1 cellular context compared by ENCODE assay signal in genomic region chr19:6970478-6970877, GRCh38.
TF ChIP-seq lines count a peak whose summit lies in the region.

No MANE protein-coding gene starts in this region.

TF ChIP-seq in GM12878, 131 proteins besides CTCF, POLR2A, EP300 and RAD21 (continued from another document):
- TF ChIP-seq CUX1 (IDR thresholded peaks at IDR 0.05; ENCODE audit: insufficient replicate concordance, low read depth, low read length): no peak
- no peak for TF ChIP-seq BHLHE40 (IDR thresholded peaks at IDR 0.05; ENCODE audit: borderline replicate concordance in 1 of 2, low read depth in 2 of 2, low read length in 1 of 2)
- TF ChIP-seq ESRRA (IDR thresholded peaks at IDR 0.05; ENCODE audit: low read length): no peak
- no peak for TF ChIP-seq YBX1 (IDR thresholded peaks at IDR 0.05)
- 0 out of 2 replicates have a peak, but pooled peaks have one; percentile 23 for TF ChIP-seq RAD51 (IDR thresholded peaks at IDR 0.05)
- TF ChIP-seq POU2F2 (IDR thresholded peaks at IDR 0.05; ENCODE audit: borderline replicate concordance, low read depth, low read length): no peak
- TF ChIP-seq NR2C1 (IDR thresholded peaks at IDR 0.05): no peak
- peak; percentile 36 for TF ChIP-seq USF1 (IDR thresholded peaks at IDR 0.05; ENCODE audit: borderline replicate concordance, extremely low read length, insufficient read depth, low read depth, low read length)
- TF ChIP-seq CEBPZ (IDR thresholded peaks at IDR 0.05; ENCODE audit: low read depth, low read length): no peak
- no peak for TF ChIP-seq SIN3A (IDR thresholded peaks at IDR 0.05; ENCODE audit: low read depth, low read length)
- no peak for TF ChIP-seq REST (IDR thresholded peaks at IDR 0.05; ENCODE audit: low read depth, low read length)
- TF ChIP-seq SPI1 (IDR thresholded peaks at IDR 0.05; ENCODE audit: borderline replicate concordance, insufficient read depth, low read depth, low read length): peak; percentile 44; the same call in 1 of the 2 replicates
- no peak for TF ChIP-seq IRF4 (IDR thresholded peaks at IDR 0.05; ENCODE audit: low read depth, low read length)
- TF ChIP-seq MYB (IDR thresholded peaks at IDR 0.05; ENCODE audit: borderline replicate concordance, low read depth, low read length): no peak
- no peak for TF ChIP-seq ZNF592 (IDR thresholded peaks at IDR 0.05)
- TF ChIP-seq YY1 (IDR thresholded peaks at IDR 0.05; ENCODE audit: low read depth, low read length): peak; percentile 30; the same call in 1 of the 2 replicates
- TF ChIP-seq CBX3 (IDR thresholded peaks at IDR 0.05; ENCODE audit: borderline replicate concordance, low read depth): no peak
- peak; percentile 45 for TF ChIP-seq SIX5 (IDR thresholded peaks at IDR 0.05; ENCODE audit: low read depth, low read length, severe bottlenecking)
